8 cellular contexts compared by ENCODE assay signal in genomic region chr1:1299686-1300351, GRCh38. TPM values are rescaled to one million over a fixed set of nuclear protein-coding genes. Genes with fewer than 3 reads are reported as not detected.
DNase-seq lines count a peak whose midpoint lies in the region; ATAC-seq, FAIRE-seq and TF ChIP-seq lines count a peak whose summit lies in the region.

No MANE protein-coding gene starts in this region.

- H3K36me3 Mint-ChIP-seq in WTC11, result no peaks in the 10 kb centered on the region

- H3K27me3 ChIP-seq in BLaER1 treated with 17β-estradiol and CSF1 and Interleukin-3, amounts not matched to agents 10 nM and 100 nM, result no peaks in the 10 kb centered on the region

- H3K4me1 ChIP-seq in BLaER1 treated with 17β-estradiol and CSF1 and Interleukin-3, amounts not matched to agents 10 nM and 100 nM, result peaks cover 26 to 42% (median 34%) of the 10 kb centered on the region in 10 experiments

- H3K27me3 Mint-ChIP-seq in WTC11 (ENCODE audit: low read depth), result no peaks in the 10 kb centered on the region

- no peak for FAIRE-seq in HTR-8/SVneo (lab: Jason Lieb, UNC)

- H3K27ac ChIP-seq in BLaER1 treated with 17β-estradiol and CSF1 and Interleukin-3, amounts not matched to agents 10 nM and 100 nM, result no peak overlapping the region

- in situ Hi-C loops in GM13976 (cut with MboI; ENCODE audit: low sequenced_read_pairs, unreplicated experiment), result no loop called here

- no peak overlapping the region for H3K9ac ChIP-seq in BLaER1 treated with 17β-estradiol and CSF1 and Interleukin-3, amounts not matched to agents 10 nM and 100 nM

- peaks cover 0 to 27% (median 8%) of the 10 kb centered on the region in 11 experiments; a peak in 8 of 22 replicates for H3K36me3 ChIP-seq in BLaER1 treated with 17β-estradiol and CSF1 and Interleukin-3, amounts not matched to agents 10 nM and 100 nM

- peaks cover 25 to 93% (median 62%) of the 10 kb centered on the region in 11 experiments; a peak in 21 of 22 replicates for H4K20me1 ChIP-seq in BLaER1 treated with 17β-estradiol and CSF1 and Interleukin-3, amounts not matched to agents 10 nM and 100 nM

- H3K4me3 ChIP-seq in BLaER1 treated with 17β-estradiol and CSF1 and Interleukin-3, amounts not matched to agents 10 nM and 100 nM, result no peak overlapping the region

- H3K4me3 Mint-ChIP-seq in WTC11, result no peak overlapping the region

- CTCF ChIA-PET in WTC11 (lab: Charles Lee), result interaction anchor here (0.7 to 7.6 kb wide), 14 partner anchors 8 to 303 kb away, joined by 3 to 81 read pairs (median 4); partner anchors contain the start of gene UBE2J2

- POLR2A ChIA-PET in WTC11 (lab: Charles Lee), result interaction anchor here (0.6 kb wide), 1 partner anchor 62 kb away, joined by 4 read pairs; no protein-coding TSS in a partner anchor

- peak overlapping the region in 9 of 11 experiments; percentile 46 to 76 (median 68); a peak in 12 of 22 replicates for H3K4me2 ChIP-seq in BLaER1 treated with 17β-estradiol and CSF1 and Interleukin-3, amounts not matched to agents 10 nM and 100 nM

- TF ChIP-seq CTCF in GM13976 (IDR thresholded peaks at IDR 0.05; ENCODE audit: borderline replicate concordance, control extremely low read depth, extremely low read depth, insufficient read depth, missing control alignments) (peak; percentile 30), WTC11 (IDR thresholded peaks at IDR 0.05) (no peak)

- ATAC-seq in WTC11 (peak; percentile 59), HG02610 (IDR thresholded peaks at IDR 0.05; ENCODE audit: unreplicated experiment) (no peak), HG03378 (IDR thresholded peaks at IDR 0.05; ENCODE audit: unreplicated experiment) (no peak)

- peak; percentile 69 for DNase-seq in GM13976 (ENCODE audit: low spot score)
- DNase-seq in WTC11 (ENCODE audit: low spot score), result peak; percentile 66
- DNase-seq in kidney tubule cell (ENCODE audit: low spot score), result peak; percentile 16
- DNase-seq in HT-29 (ENCODE audit: low spot score), result no peak
- DNase-seq in HTR-8/SVneo (ENCODE audit: insufficient read length, low spot score), result no peak

- H3K9me3 Mint-ChIP-seq in WTC11, result no peaks in the 10 kb centered on the region

- H3K4me1 Mint-ChIP-seq in WTC11, result peaks cover 3% of the 10 kb centered on the region; the same call in 1 of the 2 replicates

- no peak overlapping the region for H3K27ac Mint-ChIP-seq in WTC11

- H3K9me3 ChIP-seq in BLaER1 treated with 17β-estradiol and CSF1 and Interleukin-3, amounts not matched to agents 10 nM and 100 nM (replicated peaks in 1 of 11), result no peaks in the 10 kb centered on the region

TF ChIP-seq in WTC11, 78 proteins besides CTCF, POLR2A, EP300 and RAD21:
- TF ChIP-seq, protein P1, sequence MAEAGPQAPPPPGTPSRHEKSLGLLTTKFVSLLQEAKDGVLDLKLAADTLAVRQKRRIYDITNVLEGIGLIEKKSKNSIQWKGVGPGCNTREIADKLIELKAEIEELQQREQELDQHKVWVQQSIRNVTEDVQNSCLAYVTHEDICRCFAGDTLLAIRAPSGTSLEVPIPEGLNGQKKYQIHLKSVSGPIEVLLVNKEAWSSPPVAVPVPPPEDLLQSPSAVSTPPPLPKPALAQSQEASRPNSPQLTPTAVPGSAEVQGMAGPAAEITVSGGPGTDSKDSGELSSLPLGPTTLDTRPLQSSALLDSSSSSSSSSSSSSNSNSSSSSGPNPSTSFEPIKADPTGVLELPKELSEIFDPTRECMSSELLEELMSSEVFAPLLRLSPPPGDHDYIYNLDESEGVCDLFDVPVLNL (CRISPR knock-in tag; IDR thresholded peaks at IDR 0.05; ENCODE audit: borderline replicate concordance, low read depth), result no peak
- no peak for TF ChIP-seq FOXJ3 (CRISPR knock-in tag; IDR thresholded peaks at IDR 0.05; ENCODE audit: borderline replicate concordance)

RNA-seq across cellular contexts. Expression of gene ACAP3, which starts 7.9 kb away (rescaled TPM):
- 25.1 to 42.2 TPM (median 30.7 TPM) in 3 replicates for total RNA-seq in WTC11 (2021)
- 104 and 113 TPM in 2 replicates for total RNA-seq in HT-29 (2014; rRNA removed; shearing (Covaris generic))

RNA-seq across cellular contexts. Expression of gene PUSL1, which starts 8.6 kb away (rescaled TPM):
- total RNA-seq in WTC11 (2021), result 42.5 to 51.5 TPM (median 43.6 TPM) in 3 replicates
- total RNA-seq in HT-29 (2014; rRNA removed; shearing (Covaris generic)), result 152 and 157 TPM in 2 replicates

RNA-seq across cellular contexts. Expression of gene SCNN1D, which starts 19.6 kb away (rescaled TPM):
- 4.7 to 8.5 TPM (median 6.4 TPM) in 3 replicates for total RNA-seq in WTC11 (2021)
- 0.48 and 0.50 TPM in 2 replicates for total RNA-seq in HT-29 (2014; rRNA removed; shearing (Covaris generic))

RNA-seq across cellular contexts. Expression of gene INTS11, which starts 24.6 kb away (rescaled TPM):
- total RNA-seq in WTC11 (2021), result 144 to 170 TPM (median 160 TPM) in 3 replicates
- total RNA-seq in HT-29 (2014; rRNA removed; shearing (Covaris generic)), result 174 and 200 TPM in 2 replicates

RNA-seq across cellular contexts. Expression of gene CPTP, which starts 24.8 kb away (rescaled TPM):
- 10.3 to 14.4 TPM (median 12.3 TPM) in 3 replicates for total RNA-seq in WTC11 (2021)
- 62.5 and 70.5 TPM in 2 replicates for total RNA-seq in HT-29 (2014; rRNA removed; shearing (Covaris generic))

Comparison
In these comparisons a context has a peak if more than half of its experiments do, and no peak if none do; other contexts are left out.
1. DNase-seq: peak in GM13976 (single experiment), WTC11 (single experiment) and kidney tubule cell (single experiment); none in HT-29 (single experiment) and HTR-8/SVneo (single experiment).